Comparison of ENCODE assay signal across 11 cellular contexts in the genomic region with DNA sequence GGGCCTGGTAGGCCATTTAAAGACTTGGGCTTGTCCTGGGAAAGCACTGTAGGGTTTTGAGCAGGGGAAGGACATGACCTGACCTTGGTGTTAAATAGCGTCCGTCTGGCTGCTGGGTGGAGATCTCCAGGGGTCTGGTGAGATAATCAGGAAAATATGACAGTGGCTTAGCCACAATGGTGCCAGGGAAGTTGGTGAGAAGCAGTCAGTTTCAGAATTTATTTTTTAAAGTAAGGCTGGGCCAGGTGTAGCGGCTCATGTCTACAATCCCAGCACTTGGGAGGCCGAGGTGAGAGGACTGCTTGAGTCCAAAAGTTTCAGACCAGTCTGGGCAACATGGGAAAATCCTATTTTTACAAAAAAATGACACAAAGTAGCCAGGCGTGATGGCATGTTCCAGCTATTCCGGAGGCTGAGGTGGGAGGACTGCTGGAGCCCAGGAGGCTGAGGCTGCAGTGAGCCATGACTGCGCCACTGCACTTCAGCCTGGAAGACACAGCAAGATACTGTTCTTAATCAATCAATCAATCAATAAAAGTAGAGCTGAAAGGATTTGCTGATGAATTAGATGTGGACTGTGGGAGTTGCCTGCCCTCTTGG. TPM values are rescaled to one million over a fixed set of nuclear protein-coding genes. Genes with fewer than 3 reads are reported as not detected.
DNase-seq lines count a peak whose midpoint lies in the region; ATAC-seq and TF ChIP-seq lines count a peak whose summit lies in the region.
"Had no signal": no experiment of that assay in that cellular context is flagged by ENCODE, and none has a peak within 500 bp of the region (broad histone marks: within the 10 kb centered on the region; RNA-seq: fewer than 3 reads in every experiment).

No MANE protein-coding gene starts in this region.

- H3K27me3 Mint-ChIP-seq in stimulated activated naive CD8-positive, alpha-beta T cell treated with anti-CD3 and anti-CD28 coated beads, Interleukin-15, Interleukin-2, amounts not matched to agents 100 ng/mL and 50 ng/mL, for 24 hours = no peaks in the 10 kb centered on the region
- H3K27me3 Mint-ChIP-seq in activated T-helper 1 cell treated with anti-CD3 and anti-CD28 coated beads, Interleukin-12 subunit alpha, Interleukin-12 subunit beta, Interleukin-2, Interleukin-4 antibody, amounts not matched to agents 30 ng/mL and 10 ng/mL and 1 ng/mL, durations not matched to agents 14 hours and 24 hours and 36 hours (ENCODE audit: insufficient read depth) = no peaks in the 10 kb centered on the region
- no peaks in the 10 kb centered on the region for H3K27me3 Mint-ChIP-seq in mesothelial cell of epicardium (ENCODE audit: low read depth)

- TF ChIP-seq CTCF in mesothelial cell of epicardium (IDR thresholded peaks at IDR 0.05; ENCODE audit: unreplicated experiment) = no peak

- no peak for DNase-seq in stimulated activated naive CD8-positive, alpha-beta T cell treated with anti-CD3 and anti-CD28 coated beads, Interleukin-15, Interleukin-2, amounts not matched to agents 100 U/mL and 50 U/mL, for 24 hours
- no peak for DNase-seq in activated T-helper 1 cell treated with anti-CD3 and anti-CD28 coated beads, Interleukin-12 subunit alpha, Interleukin-12 subunit beta, Interleukin-2, Interleukin-4 antibody, amounts not matched to agents 30 ng/mL and 10 ng/mL and 1 ng/mL, durations not matched to agents 14 hours and 24 hours and 36 hours (ENCODE audit: low spot score)
- no peak for DNase-seq in mesothelial cell of epicardium (ENCODE audit: low spot score in 2 of 2, unreplicated experiment in 2 of 2)
- no peak for DNase-seq in stimulated activated CD4-positive, alpha-beta T cell treated with anti-CD3 and anti-CD28 coated beads, Interleukin-1b, Interleukin-23, amount 100 ng/mL, for 48 hours
- no peak for DNase-seq in effector CD4-positive, alpha-beta T cell
- DNase-seq: activated effector memory CD4-positive, alpha-beta T cell treated with anti-CD3 and anti-CD28 coated beads, Interleukin-2, amount 50 U/mL, for 16 hours; MV-4-11; stimulated activated CD4-positive, alpha-beta T cell treated with anti-CD3 and anti-CD28 coated beads, Interleukin-12 subunit alpha, Interleukin-12 subunit beta, amount 100 ng/mL, for 4 hours had no signal

- peaks cover 99% of the 10 kb centered on the region for H3K4me1 Mint-ChIP-seq in stimulated activated naive CD8-positive, alpha-beta T cell treated with anti-CD3 and anti-CD28 coated beads, Interleukin-15, Interleukin-2, amounts not matched to agents 100 ng/mL and 50 ng/mL, for 24 hours (ENCODE audit: low read depth)
- peaks cover 93% of the 10 kb centered on the region for H3K4me1 Mint-ChIP-seq in activated T-helper 1 cell treated with anti-CD3 and anti-CD28 coated beads, Interleukin-12 subunit alpha, Interleukin-12 subunit beta, Interleukin-2, Interleukin-4 antibody, amounts not matched to agents 30 ng/mL and 10 ng/mL and 1 ng/mL, durations not matched to agents 14 hours and 24 hours and 36 hours (ENCODE audit: low read depth)
- H3K4me1 Mint-ChIP-seq in mesothelial cell of epicardium = peaks cover 37% of the 10 kb centered on the region

- no peak overlapping the region for H3K4me3 Mint-ChIP-seq in stimulated activated naive CD8-positive, alpha-beta T cell treated with anti-CD3 and anti-CD28 coated beads, Interleukin-15, Interleukin-2, amounts not matched to agents 100 ng/mL and 50 ng/mL, for 24 hours
- peak overlapping the region; percentile 27 for H3K4me3 Mint-ChIP-seq in activated T-helper 1 cell treated with anti-CD3 and anti-CD28 coated beads, Interleukin-12 subunit alpha, Interleukin-12 subunit beta, Interleukin-2, Interleukin-4 antibody, amounts not matched to agents 30 ng/mL and 10 ng/mL and 1 ng/mL, durations not matched to agents 14 hours and 24 hours and 36 hours
- no peak overlapping the region for H3K4me3 Mint-ChIP-seq in mesothelial cell of epicardium

- intact Hi-C loops in activated T-helper 1 cell treated with anti-CD3 and anti-CD28 coated beads, Interleukin-12 subunit alpha, Interleukin-12 subunit beta, Interleukin-2, Interleukin-4 antibody, amounts not matched to agents 30 ng/mL and 10 ng/mL and 1 ng/mL, durations not matched to agents 14 hours and 24 hours and 36 hours (cut with micrococcal nuclease) = no loop called here

- peak overlapping the region; percentile 77 for H3K27ac Mint-ChIP-seq in stimulated activated naive CD8-positive, alpha-beta T cell treated with anti-CD3 and anti-CD28 coated beads, Interleukin-15, Interleukin-2, amounts not matched to agents 100 ng/mL and 50 ng/mL, for 24 hours
- peak overlapping the region; percentile 67 for H3K27ac Mint-ChIP-seq in activated T-helper 1 cell treated with anti-CD3 and anti-CD28 coated beads, Interleukin-12 subunit alpha, Interleukin-12 subunit beta, Interleukin-2, Interleukin-4 antibody, amounts not matched to agents 30 ng/mL and 10 ng/mL and 1 ng/mL, durations not matched to agents 14 hours and 24 hours and 36 hours
- peak overlapping the region; percentile 73 for H3K27ac Mint-ChIP-seq in mesothelial cell of epicardium

- H3K9me3 Mint-ChIP-seq in stimulated activated naive CD8-positive, alpha-beta T cell treated with anti-CD3 and anti-CD28 coated beads, Interleukin-15, Interleukin-2, amounts not matched to agents 100 ng/mL and 50 ng/mL, for 24 hours = no peaks in the 10 kb centered on the region
- H3K9me3 Mint-ChIP-seq in activated T-helper 1 cell treated with anti-CD3 and anti-CD28 coated beads, Interleukin-12 subunit alpha, Interleukin-12 subunit beta, Interleukin-2, Interleukin-4 antibody, amounts not matched to agents 30 ng/mL and 10 ng/mL and 1 ng/mL, durations not matched to agents 14 hours and 24 hours and 36 hours = no peaks in the 10 kb centered on the region
- H3K9me3 Mint-ChIP-seq in mesothelial cell of epicardium = no peaks in the 10 kb centered on the region

- no peak for ATAC-seq in stimulated activated naive CD8-positive, alpha-beta T cell treated with anti-CD3 and anti-CD28 coated beads, Interleukin-15, Interleukin-2, amounts not matched to agents 100 U/mL and 50 U/mL, for 24 hours
- ATAC-seq in HG02885 (IDR thresholded peaks at IDR 0.05; ENCODE audit: poor library complexity, unreplicated experiment) (no peak), HG02798 (IDR thresholded peaks at IDR 0.05; ENCODE audit: poor library complexity, unreplicated experiment) (no peak)

- H3K36me3 Mint-ChIP-seq in stimulated activated naive CD8-positive, alpha-beta T cell treated with anti-CD3 and anti-CD28 coated beads, Interleukin-15, Interleukin-2, amounts not matched to agents 100 ng/mL and 50 ng/mL, for 24 hours (ENCODE audit: low read depth) = peaks cover 92% of the 10 kb centered on the region
- peaks cover 77% of the 10 kb centered on the region for H3K36me3 Mint-ChIP-seq in activated T-helper 1 cell treated with anti-CD3 and anti-CD28 coated beads, Interleukin-12 subunit alpha, Interleukin-12 subunit beta, Interleukin-2, Interleukin-4 antibody, amounts not matched to agents 30 ng/mL and 10 ng/mL and 1 ng/mL, durations not matched to agents 14 hours and 24 hours and 36 hours (ENCODE audit: low read depth)
- H3K36me3 Mint-ChIP-seq in mesothelial cell of epicardium = peaks cover 23% of the 10 kb centered on the region

RNA-seq across cellular contexts. Expression of gene BCL2L1, which starts 41.4 kb away (rescaled TPM):
- total RNA-seq in activated T-helper 1 cell treated with anti-CD3 and anti-CD28 coated beads, Interleukin-12 subunit alpha, Interleukin-12 subunit beta, Interleukin-2, Interleukin-4 antibody, amounts not matched to agents 30 ng/mL and 10 ng/mL and 1 ng/mL, durations not matched to agents 14 hours and 24 hours and 36 hours = 417 and 420 TPM in 2 replicates
- 63.2 to 66.6 TPM (median 64.8 TPM) in 3 replicates for total RNA-seq in mesothelial cell of epicardium

RNA-seq across cellular contexts. Expression of gene COX4I2, which starts 43.5 kb away (rescaled TPM):
- not detected in 2 replicates for total RNA-seq in activated T-helper 1 cell treated with anti-CD3 and anti-CD28 coated beads, Interleukin-12 subunit alpha, Interleukin-12 subunit beta, Interleukin-2, Interleukin-4 antibody, amounts not matched to agents 30 ng/mL and 10 ng/mL and 1 ng/mL, durations not matched to agents 14 hours and 24 hours and 36 hours
- total RNA-seq in mesothelial cell of epicardium = 0.34 TPM in 1 of 3 replicates, not detected in the others

RNA-seq across cellular contexts. Expression of gene TPX2, which starts 57.9 kb away (rescaled TPM):
- total RNA-seq in activated T-helper 1 cell treated with anti-CD3 and anti-CD28 coated beads, Interleukin-12 subunit alpha, Interleukin-12 subunit beta, Interleukin-2, Interleukin-4 antibody, amounts not matched to agents 30 ng/mL and 10 ng/mL and 1 ng/mL, durations not matched to agents 14 hours and 24 hours and 36 hours = 53.3 and 54.4 TPM in 2 replicates
- total RNA-seq in mesothelial cell of epicardium = 36.6 to 39.0 TPM (median 37.5 TPM) in 3 replicates
